30 cellular contexts compared by ENCODE assay signal in the genomic region with DNA sequence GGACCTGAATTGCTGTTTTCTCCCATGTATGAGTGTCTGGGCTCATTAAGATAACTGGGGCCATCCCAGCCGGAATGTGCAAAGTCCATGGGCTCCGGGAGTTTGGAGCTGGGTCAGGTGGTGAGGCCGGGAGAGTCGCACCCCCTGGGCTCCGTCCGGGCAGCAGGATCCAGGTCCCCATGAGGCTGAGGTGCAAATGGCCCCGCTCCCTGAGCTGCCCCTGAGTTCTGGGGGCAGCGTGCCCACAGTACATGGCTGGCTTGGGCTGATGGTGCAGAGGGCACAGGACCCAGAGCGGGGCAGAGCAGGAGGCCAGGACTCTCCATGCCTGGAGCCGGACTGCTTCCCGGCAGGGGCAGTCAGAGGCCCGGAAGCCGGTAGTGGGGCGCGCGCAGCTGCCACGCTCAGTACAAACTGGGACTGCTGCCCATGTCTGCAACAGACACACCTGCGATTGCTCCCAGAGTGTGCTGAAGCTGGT.
DNase-seq lines count a peak whose midpoint lies in the region; ATAC-seq and TF ChIP-seq lines count a peak whose summit lies in the region.
"Had no signal": no experiment of that assay in that cellular context is flagged by ENCODE, and none has a peak within 500 bp of the region (broad histone marks: within the 10 kb centered on the region; RNA-seq: fewer than 3 reads in every experiment).

No MANE protein-coding gene starts in this region.

- peak overlapping the region in 1 of 5 experiments; percentile 61 for H3K4me3 Mint-ChIP-seq in brain
- H3K4me3 Mint-ChIP-seq: activated CD8-positive, alpha-beta memory T cell treated with anti-CD3 and anti-CD28 coated beads, Interleukin-2, amount 10 ng/mL, durations not matched to agents 7 days and 5 days; neural progenitor cell; stimulated activated effector memory CD8-positive, alpha-beta T cell treated with anti-CD3 and anti-CD28 coated beads, Interleukin-12 subunit alpha, Interleukin-12 subunit beta, amount 100 ng/mL, for 72 hours had no signal

- no peaks in the 10 kb centered on the region for H3K27me3 ChIP-seq in skeletal muscle tissue (ENCODE audit: control insufficient read depth in 3 of 3, insufficient read depth in 3 of 3, low read length in 3 of 3)
- H3K27me3 ChIP-seq: BLaER1, gastroesophageal sphincter, neural progenitor cell, upper lobe of right lung had no signal

- H3K4me1 Mint-ChIP-seq in brain: peaks cover 53% of the 10 kb centered on the region
- H3K4me1 Mint-ChIP-seq: activated CD8-positive, alpha-beta memory T cell treated with anti-CD3 and anti-CD28 coated beads, Interleukin-2, amount 10 ng/mL, durations not matched to agents 7 days and 5 days; stimulated activated effector memory CD8-positive, alpha-beta T cell treated with anti-CD3 and anti-CD28 coated beads, Interleukin-12 subunit alpha, Interleukin-12 subunit beta, amount 100 ng/mL, for 72 hours had no signal

- H3K9ac ChIP-seq in skeletal muscle tissue (ENCODE audit: low read depth in 1 of 3, low read length in 3 of 3): peak overlapping the region in 2 of 3 donors; percentile 45 to 84
- H3K9ac ChIP-seq: BLaER1, neural progenitor cell had no signal

- peaks cover 23% of the 10 kb centered on the region for H3K36me3 Mint-ChIP-seq in brain

- TF ChIP-seq CTCF in brain (conservative IDR thresholded peaks at IDR 0.05): no peak

- H3K4me3 ChIP-seq in skeletal muscle tissue (ENCODE audit: low read length in 3 of 3): no peak overlapping the region
- H3K4me3 ChIP-seq: BLaER1, gastroesophageal sphincter, neural progenitor cell, upper lobe of right lung had no signal

- peak overlapping the region in 4 of 5 experiments; percentile 81 to 98 (median 94) for H3K27ac Mint-ChIP-seq in brain
- H3K27ac Mint-ChIP-seq: activated CD8-positive, alpha-beta memory T cell treated with anti-CD3 and anti-CD28 coated beads, Interleukin-2, amount 10 ng/mL, durations not matched to agents 7 days and 5 days; neural progenitor cell; stimulated activated effector memory CD8-positive, alpha-beta T cell treated with anti-CD3 and anti-CD28 coated beads, Interleukin-12 subunit alpha, Interleukin-12 subunit beta, amount 100 ng/mL, for 72 hours had no signal

- peaks cover 2 to 9% (median 9%) of the 10 kb centered on the region in 3 donors for H3K36me3 ChIP-seq in skeletal muscle tissue (ENCODE audit: control insufficient read depth in 3 of 3, insufficient read depth in 3 of 3, low read length in 3 of 3)
- H3K36me3 ChIP-seq: neural progenitor cell had no signal

- H3K9me3 ChIP-seq in skeletal muscle tissue (ENCODE audit: control insufficient read depth in 3 of 3, low read length in 3 of 3): peaks cover under 1 to 2% (median under 1%) of the 10 kb centered on the region in 3 donors

- H3K27ac ChIP-seq in skeletal muscle tissue (ENCODE audit: low read depth, low read length): peak overlapping the region; percentile 85
- H3K27ac ChIP-seq: BLaER1, neural progenitor cell, RWPE1, upper lobe of right lung had no signal

- peaks cover 32 to 42% (median 35%) of the 10 kb centered on the region in 3 donors for H3K4me1 ChIP-seq in skeletal muscle tissue (ENCODE audit: control insufficient read depth in 3 of 3, insufficient read depth in 3 of 3, low read length in 3 of 3)
- H3K4me1 ChIP-seq: BLaER1, neural progenitor cell had no signal

- peak; percentile 15 for DNase-seq in NCI-H1092 (lab: John Stamatoyannopoulos, UW)
- DNase-seq in left lobe of liver (ENCODE audit: low spot score): peak; percentile 83
- DNase-seq in T-helper 1 cell: no peak
- no peak for DNase-seq in NCI-H1105 treated with DMSO at 0.1 percent for 48 hours (lab: John Stamatoyannopoulos, UW)
- DNase-seq: activated CD4-positive, alpha-beta T cell treated with anti-CD3 and anti-CD28 coated beads, Interleukin-2, amount 50 U/mL, for 4 hours; activated CD8-positive, alpha-beta memory T cell treated with anti-CD3 and anti-CD28 coated beads, Interleukin-2, amount 10 ng/mL, durations not matched to agents 7 days and 5 days; activated naive CD4-positive, alpha-beta T cell; activated T-cell treated with anti-CD3 and anti-CD28 coated beads, Interleukin-2, amount 50 U/mL, for 48 hours; DMS 273 treated with DMSO at 0.1 percent for 48 hours; EL; hippocampal formation; mesendoderm; NCI-H1048; NCI-H187; NCI-H510A; OCI-M1; stimulated activated CD4-positive, alpha-beta T cell treated with anti-CD3 and anti-CD28 coated beads, Interleukin-15, amount 100 ng/mL, for 24 hours; stimulated activated CD4-positive, alpha-beta T cell treated with anti-CD3 and anti-CD28 coated beads, Interleukin-4, amount 100 ng/mL, for 4 hours; T-helper 2 cell; upper lobe of right lung had no signal

- ATAC-seq in left lobe of liver (peak; percentile 76), GM21529 (IDR thresholded peaks at IDR 0.05; ENCODE audit: unreplicated experiment) (no peak), HG02938 (IDR thresholded peaks at IDR 0.05; ENCODE audit: unreplicated experiment) (no peak)
- ATAC-seq: activated CD4-positive, CD25-positive, alpha-beta regulatory T cell treated with anti-CD3 and anti-CD28 coated beads, Interleukin-2, amount 50 U/mL, for 24 hours; activated CD8-positive, alpha-beta memory T cell treated with anti-CD3 and anti-CD28 coated beads, Interleukin-2, amount 10 ng/mL, durations not matched to agents 7 days and 5 days; gastroesophageal sphincter; stimulated activated effector memory CD8-positive, alpha-beta T cell treated with anti-CD3 and anti-CD28 coated beads, Interleukin-12 subunit alpha, Interleukin-12 subunit beta, amount 100 ng/mL, for 72 hours; upper lobe of right lung had no signal

- peaks cover 8 to 14% (median 12%) of the 10 kb centered on the region in 5 experiments for H3K9me3 Mint-ChIP-seq in brain

- H3K27me3 Mint-ChIP-seq in brain: no peaks in the 10 kb centered on the region
- H3K27me3 Mint-ChIP-seq: activated CD8-positive, alpha-beta memory T cell treated with anti-CD3 and anti-CD28 coated beads, Interleukin-2, amount 10 ng/mL, durations not matched to agents 7 days and 5 days had no signal

Comparison
In these comparisons a context has a peak if more than half of its experiments do, and no peak if none do; other contexts are left out.
1. DNase-seq: peak in NCI-H1092 (single experiment) and left lobe of liver (single experiment); none in T-helper 1 cell (0 of 5) and NCI-H1105 treated with DMSO at 0.1 percent for 48 hours (single experiment).